In genomic region chr10:49119746-49120145, GRCh38 we compare ENCODE assay signal across 1 cellular context.
TF ChIP-seq lines count a peak whose summit lies in the region.

No MANE protein-coding gene starts in this region.

TF ChIP-seq in H1, 55 proteins besides CTCF, POLR2A, EP300 and RAD21:
- TF ChIP-seq, protein P1, sequence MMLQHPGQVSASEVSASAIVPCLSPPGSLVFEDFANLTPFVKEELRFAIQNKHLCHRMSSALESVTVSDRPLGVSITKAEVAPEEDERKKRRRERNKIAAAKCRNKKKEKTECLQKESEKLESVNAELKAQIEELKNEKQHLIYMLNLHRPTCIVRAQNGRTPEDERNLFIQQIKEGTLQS (IDR thresholded peaks at IDR 0.05; ENCODE audit: insufficient read depth, low read depth, low read length), result no peak
- no peak for TF ChIP-seq EZH2 (IDR thresholded peaks at IDR 0.05; ENCODE audit: low read depth, low read length, severe bottlenecking)
- no peak for TF ChIP-seq TAF7 (optimal IDR thresholded peaks at IDR 0.05; ENCODE audit: borderline replicate concordance, low read depth, low read length)
- TF ChIP-seq JUND (IDR thresholded peaks at IDR 0.05; ENCODE audit: low read length), result no peak
- TF ChIP-seq MAX (IDR thresholded peaks at IDR 0.05), result 0 out of 2 replicates have a peak, but pooled peaks have one; percentile 11
- no peak for TF ChIP-seq NANOG (IDR thresholded peaks at IDR 0.05; ENCODE audit: insufficient read depth, low read depth, low read length, poor library complexity, severe bottlenecking)
TF ChIP-seq in H1: peak in this region for 1.
